Comparison of ENCODE assay signal across 8 cellular contexts in the genomic region with DNA sequence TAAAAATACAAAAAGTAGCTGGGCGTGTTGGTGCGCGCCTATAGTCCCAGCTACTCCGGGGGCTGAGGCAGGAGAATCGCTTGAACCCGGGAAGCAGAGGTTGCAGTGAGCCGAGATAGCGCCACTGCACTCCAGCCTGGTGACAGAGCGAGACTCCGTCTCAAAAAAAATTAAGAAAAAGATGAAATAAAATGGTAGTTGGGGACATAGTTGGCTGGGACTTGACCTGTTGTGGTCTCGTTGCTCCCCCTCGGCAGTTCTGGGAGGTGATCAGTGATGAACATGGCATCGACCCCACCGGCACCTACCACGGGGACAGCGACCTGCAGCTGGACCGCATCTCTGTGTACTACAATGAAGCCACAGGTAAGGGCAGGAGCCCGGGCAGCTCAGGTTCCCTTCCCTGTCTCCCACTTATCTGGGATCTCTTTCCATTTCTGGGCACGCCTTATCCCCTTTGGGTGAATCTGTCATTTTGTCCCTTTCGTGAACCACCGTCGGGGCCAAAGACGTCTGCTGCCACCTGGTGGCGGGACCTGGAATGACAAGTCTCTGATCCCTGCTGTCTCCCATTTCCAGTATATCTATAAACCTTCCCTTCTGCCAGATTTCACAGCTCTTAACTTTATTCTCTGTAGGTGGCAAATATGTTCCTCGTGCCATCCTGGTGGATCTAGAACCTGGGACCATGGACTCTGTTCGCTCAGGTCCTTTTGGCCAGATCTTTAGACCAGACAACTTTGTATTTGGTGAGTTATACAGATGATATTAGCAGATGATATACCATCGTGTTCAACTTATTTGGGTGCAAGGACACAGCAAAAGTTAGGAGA. TPM values are rescaled to one million over a fixed set of nuclear protein-coding genes. Genes with fewer than 3 reads are reported as not detected.
DNase-seq lines count a peak whose midpoint lies in the region; ATAC-seq and TF ChIP-seq lines count a peak whose summit lies in the region.

No MANE protein-coding gene starts in this region.

- DNase-seq in AG04450 (ENCODE audit: low read depth, low spot score) (no peak), NCI-H446 treated with DMSO at 0.1 percent for 48 hours (lab: John Stamatoyannopoulos, UW) (peak; percentile 42), choroid plexus epithelial cell (ENCODE audit: low read depth) (peak; percentile 79), kidney tubule cell (ENCODE audit: low spot score) (peak; percentile 82)
- peak; percentile 77 to 86 for DNase-seq in activated CD4-positive, alpha-beta T cell treated with anti-CD3 and anti-CD28 coated beads for 4 hours
- DNase-seq in stimulated activated CD4-positive, alpha-beta T cell treated with anti-CD3 and anti-CD28 coated beads, Interleukin-1b, Interleukin-23, amount 100 ng/mL, for 4 hours (ENCODE audit: low read depth in 2 of 2) = peak; percentile 81 to 89

- peak; percentile 94 for TF ChIP-seq CTCF in AG04450 (IDR thresholded peaks at IDR 0.05; ENCODE audit: low read depth, low read length)
- peak; percentile 92 for TF ChIP-seq CTCF in choroid plexus epithelial cell (conservative IDR thresholded peaks at IDR 0.05; ENCODE audit: low read depth, low read length)

- TF ChIP-seq POLR2A in GM19193 (IDR thresholded peaks at IDR 0.05; ENCODE audit: extremely low read depth, insufficient read depth, insufficient read length) = peak; percentile 45

- no peak for ATAC-seq in GM19324 (IDR thresholded peaks at IDR 0.05; ENCODE audit: low FRiP score, unreplicated experiment)

- POLR2A ChIA-PET in AG04450 (lab: Yijun Ruan, JAX) = interaction anchor here (0.5 to 4.9 kb wide), 9 partner anchors 8 to 1078 kb away, joined by 3 to 43 read pairs (median 5); partner anchors contain the start of genes MRPS18B and NRM

- H3K9me3 ChIP-seq in AG04450 (ENCODE audit: control insufficient read depth, insufficient read depth, low read length) = no peaks in the 10 kb centered on the region

- H3K27ac ChIP-seq in AG04450 (ENCODE audit: low read depth, low read length) = peak overlapping the region; percentile 81

- CTCF ChIA-PET in AG04450 (lab: Charles Lee) = interaction anchor here (0.5 to 5.0 kb wide), 24 partner anchors 9 to 1532 kb away, joined by 3 to 105 read pairs (median 4); partner anchors contain the start of genes DHX16, FLOT1, NRM and VARS2

- H3K4me3 ChIP-seq in AG04450 (ENCODE audit: low read depth, low read length) (peak overlapping the region; percentile 75), choroid plexus epithelial cell (ENCODE audit: low read depth, low read length) (peak overlapping the region; percentile 88)

- H3K27me3 ChIP-seq in AG04450 (ENCODE audit: control insufficient read depth, insufficient read depth, low read length) = no peaks in the 10 kb centered on the region

RNA-seq across cellular contexts. Expression of gene TUBB, which starts 2.3 kb away (rescaled TPM):
- polyA plus RNA-seq in AG04450 (2011; rRNA removed) = 1,457 and 1,715 TPM in 2 replicates
- 1,694 and 2,026 TPM in 2 replicates for polyA minus RNA-seq in AG04450 (2011; rRNA and poly(A)+ RNA removed)

RNA-seq across cellular contexts. Expression of gene MDC1, which starts 5.4 kb away (rescaled TPM):
- 4.1 and 6.8 TPM in 2 replicates for polyA plus RNA-seq in AG04450 (2011; rRNA removed)
- 9.0 and 9.5 TPM in 2 replicates for polyA minus RNA-seq in AG04450 (2011; rRNA and poly(A)+ RNA removed)

RNA-seq across cellular contexts. Expression of gene FLOT1, which starts 20.0 kb away (rescaled TPM):
- 155 and 156 TPM in 2 replicates for polyA plus RNA-seq in AG04450 (2011; rRNA removed)
- 96.0 and 99.8 TPM in 2 replicates for polyA minus RNA-seq in AG04450 (2011; rRNA and poly(A)+ RNA removed)

RNA-seq across cellular contexts. Expression of gene IER3, which starts 21.9 kb away (rescaled TPM):
- polyA plus RNA-seq in AG04450 (2011; rRNA removed) = 85.2 and 98.7 TPM in 2 replicates
- polyA minus RNA-seq in AG04450 (2011; rRNA and poly(A)+ RNA removed) = 59.6 and 80.4 TPM in 2 replicates

RNA-seq across cellular contexts. Expression of gene NRM, which starts 31.7 kb away (rescaled TPM):
- polyA plus RNA-seq in AG04450 (2011; rRNA removed) = 14.6 and 17.4 TPM in 2 replicates
- polyA minus RNA-seq in AG04450 (2011; rRNA and poly(A)+ RNA removed) = 11.0 and 15.0 TPM in 2 replicates
